9 cellular contexts compared by ENCODE assay signal in genomic region chr5:141213656-141214339, GRCh38. TPM values are rescaled to one million over a fixed set of nuclear protein-coding genes. Genes with fewer than 3 reads are reported as not detected.
A peak's percentile ranks its signal among the peaks of the same experiment; 100 is the strongest.
DNase-seq lines count a peak whose midpoint lies in the region; ATAC-seq and TF ChIP-seq lines count a peak whose summit lies in the region.
"Not testable (repeated sequence)": the region's sequence is repeated elsewhere in the genome, so short reads cannot be mapped to it uniquely, and the experiment has no call there.
"Had no signal": no experiment of that assay in that cellular context is flagged by ENCODE, and none has a peak within 500 bp of the region (broad histone marks: within the 10 kb centered on the region; RNA-seq: fewer than 3 reads in every experiment).

PCDHB13 (plus strand) TSS chr5:141213919; CDS start chr5:141214124, 205 bp downstream.

- H3K36me3 Mint-ChIP-seq in activated CD4-positive, alpha-beta T cell treated with anti-CD3 and anti-CD28 coated beads for 36 hours (ENCODE audit: low read depth), result not testable (repeated sequence)
- peaks cover 74% of the 10 kb centered on the region for H3K36me3 Mint-ChIP-seq in nephron (ENCODE audit: low read depth)

- not testable (repeated sequence) for H3K27ac Mint-ChIP-seq in activated CD4-positive, alpha-beta T cell treated with anti-CD3 and anti-CD28 coated beads for 36 hours
- H3K27ac Mint-ChIP-seq in nephron, result peak within 1 kb of the TSS in 1 of 3 experiments; percentile 41

- peak within 1 kb of the TSS in 9 of 10 donors; percentile 16 to 46 (median 38) for H3K4me3 ChIP-seq in heart right ventricle
- H3K4me3 ChIP-seq in thyroid gland (replicated peaks in 1 of 3), result not testable (repeated sequence)

- not testable (repeated sequence) for H3K4me3 Mint-ChIP-seq in activated CD4-positive, alpha-beta T cell treated with anti-CD3 and anti-CD28 coated beads for 36 hours
- peak within 1 kb of the TSS; percentile 35 to 66 (median 61) for H3K4me3 Mint-ChIP-seq in nephron

- H3K27me3 ChIP-seq in heart right ventricle, result peaks cover 0 to 32% (median 10%) of the 10 kb centered on the region in 7 donors
- H3K27me3 ChIP-seq in thyroid gland, result not testable (repeated sequence)

- POLR2A ChIA-PET in activated CD4-positive, alpha-beta T cell treated with anti-CD3 and anti-CD28 coated beads for 36 hours (lab: Charles Lee), result not testable (repeated sequence)

- H3K27me3 Mint-ChIP-seq in activated CD4-positive, alpha-beta T cell treated with anti-CD3 and anti-CD28 coated beads for 36 hours, result peaks cover 52% of the 10 kb centered on the region
- H3K27me3 Mint-ChIP-seq in nephron (ENCODE audit: low read depth), result not testable (repeated sequence)

- H3K9me3 ChIP-seq in heart right ventricle, result peaks cover 0 to 93% (median 53%) of the 10 kb centered on the region in 11 donors
- not testable (repeated sequence) for H3K9me3 ChIP-seq in thyroid gland

- not testable (repeated sequence) for TF ChIP-seq POLR2A in thyroid gland (IDR thresholded peaks at IDR 0.05)

- DNase-seq in EH (ENCODE audit: low read depth) (peak; percentile 38), KBM-7 (peak; percentile 57), NCI-H82 (lab: John Stamatoyannopoulos, UW) (peak; percentile 17), dermis blood vessel endothelial cell (peak; percentile 75), heart right ventricle (peak; percentile 42 to 58), thyroid gland (peak; percentile 29 to 54)
- peak; percentile 46 for DNase-seq in activated CD4-positive, alpha-beta T cell treated with anti-CD3 and anti-CD28 coated beads for 36 hours

- peak in 8 of 9 donors; percentile 13 to 61 (median 47) for TF ChIP-seq CTCF in heart right ventricle (IDR thresholded peaks at IDR 0.05)
- TF ChIP-seq CTCF in nephron (IDR thresholded peaks at IDR 0.05; ENCODE audit: unreplicated experiment in 3 of 3), result not testable (repeated sequence)
- peak in 3 of 6 experiments; percentile 35 to 43 (median 40) for TF ChIP-seq CTCF in thyroid gland (IDR thresholded peaks at IDR 0.05)

- H3K4me1 Mint-ChIP-seq in activated CD4-positive, alpha-beta T cell treated with anti-CD3 and anti-CD28 coated beads for 36 hours; nephron: not testable (repeated sequence)

- not testable (repeated sequence) for ATAC-seq in activated CD4-positive, alpha-beta T cell treated with anti-CD3 and anti-CD28 coated beads for 36 hours
- peak; percentile 49 to 91 (median 81) for ATAC-seq in heart right ventricle

- in situ Hi-C loops in KBM-7 (cut with MboI; ENCODE audit: low pct_unique_long_range_greater_than_20kb, low sequenced_read_pairs), result loop anchor here (25.0 kb wide), 1 partner anchor 349 kb away; no protein-coding TSS in a partner anchor

- peaks cover 24% of the 10 kb centered on the region for H3K9me3 Mint-ChIP-seq in activated CD4-positive, alpha-beta T cell treated with anti-CD3 and anti-CD28 coated beads for 36 hours (ENCODE audit: low read depth)
- H3K9me3 Mint-ChIP-seq in nephron, result peaks cover 74% of the 10 kb centered on the region

- peaks cover 0 to 18% (median 0%) of the 10 kb centered on the region in 9 donors for H3K36me3 ChIP-seq in heart right ventricle
- not testable (repeated sequence) for H3K36me3 ChIP-seq in thyroid gland

- CTCF ChIA-PET in activated CD4-positive, alpha-beta T cell treated with anti-CD3 and anti-CD28 coated beads for 36 hours (lab: Charles Lee), result interaction anchor here (0.6 to 1.2 kb wide), 6 partner anchors 9 to 364 kb away, joined by 3 to 7 read pairs (median 4); partner anchors contain the start of genes PCDHB14, PCDHB8 and PCDHGA10

- intact Hi-C loops in activated CD4-positive, alpha-beta T cell treated with anti-CD3 and anti-CD28 coated beads for 36 hours (cut with DNase I, micrococcal nuclease); thyroid gland (cut with DNase I): not testable (repeated sequence)
- intact Hi-C loops in heart right ventricle (cut with DNase I), result loop anchor here in 4 of 10 donors (10.0 kb wide), 2 partner anchors 201 to 351 kb away; partner anchors contain the start of genes PCDHGA10 (in 1 of the 4) and PCDHGB7 (in 1 of the 4)

- WGBS in heart right ventricle, 2 donors, result 4 to 12% methylated on average over 13 of the region's 18 CpGs
- WGBS in thyroid gland, 2 donors, result 8 to 13% methylated on average over 11 to 12 of the region's 18 CpGs

- H3K4me1 ChIP-seq in heart right ventricle, thyroid gland: not testable (repeated sequence)

- H3K27ac ChIP-seq in heart right ventricle, result peak within 1 kb of the TSS in 1 of 10 donors; percentile 34
- H3K27ac ChIP-seq in thyroid gland, result not testable (repeated sequence)

RNA-seq across cellular contexts. Expression of gene PCDHB13, which starts in this region (rescaled TPM):
- not detected for total RNA-seq in activated CD4-positive, alpha-beta T cell treated with anti-CD3 and anti-CD28 coated beads for 36 hours
- total RNA-seq in dermis blood vessel endothelial cell (1.4 TPM in 2 replicates), heart right ventricle (1 to 10 TPM; 2.7 to 5.4 (median 3.6) TPM), thyroid gland (1 to 10 TPM; 4.0 to 7.2 (median 5.2) TPM)
- 1 to 10 TPM; 1.0 to 1.3 TPM for polyA plus RNA-seq in heart right ventricle
- total RNA-seq: naive thymus-derived CD8-positive, alpha-beta T cell had no signal
- polyA plus RNA-seq: naive thymus-derived CD8-positive, alpha-beta T cell had no signal

Comparison
In these comparisons a context has a peak if more than half of its experiments do, and no peak if none do; other contexts are left out.
1. Peak in DNase-seq in activated CD4-positive, alpha-beta T cell treated with anti-CD3 and anti-CD28 coated beads for 36 hours; RNA of the gene not detected or under 1 TPM.
2. DNase-seq: peak in every context shown above with its lines; median percentile 75 in dermis blood vessel endothelial cell; 57 in KBM-7; 50 in heart right ventricle; 46 in activated CD4-positive, alpha-beta T cell treated with anti-CD3 and anti-CD28 coated beads for 36 hours; 42 in thyroid gland; 38 in EH; 17 in NCI-H82.